Comparison of ENCODE assay signal across 1 cellular context in genomic region chr2:34734042-34734441, GRCh38.
TF ChIP-seq lines count a peak whose summit lies in the region.

No MANE protein-coding gene starts in this region.

TF ChIP-seq in GM12878, 131 proteins besides CTCF, POLR2A, EP300 and RAD21 (continued from another document):
- TF ChIP-seq SMC3 (IDR thresholded peaks at IDR 0.05; ENCODE audit: borderline replicate concordance, low read length): no peak
- no peak for TF ChIP-seq JUNB (IDR thresholded peaks at IDR 0.05)
- TF ChIP-seq LARP7 (IDR thresholded peaks at IDR 0.05): no peak
- TF ChIP-seq TARDBP (IDR thresholded peaks at IDR 0.05; ENCODE audit: borderline replicate concordance): no peak
- no peak for TF ChIP-seq PAX8 (IDR thresholded peaks at IDR 0.05)
